8 cellular contexts compared by ENCODE assay signal in genomic region chr13:44142911-44143665, GRCh38.
DNase-seq lines count a peak whose midpoint lies in the region; ATAC-seq, FAIRE-seq and TF ChIP-seq lines count a peak whose summit lies in the region.

No MANE protein-coding gene starts in this region.

- WGBS in thymus: 95% methylated on average over 4 of the region's 4 CpGs

- ATAC-seq in activated CD8-positive, alpha-beta T cell treated with anti-CD3 and anti-CD28 coated beads for 36 hours: no peak
- no peak for ATAC-seq in activated CD8-positive, alpha-beta T cell treated with anti-CD3 and anti-CD28 coated beads, Interleukin-2, amount 10 ng/mL, durations not matched to agents 7 days and 5 days
- ATAC-seq in activated naive CD4-positive, alpha-beta T cell treated with anti-CD3 and anti-CD28 coated beads, Interleukin-2, amount 50 U/mL, for 72 hours: no peak
- ATAC-seq in GM18909 (IDR thresholded peaks at IDR 0.05; ENCODE audit: poor library complexity, unreplicated experiment) (no peak), HG03175 (IDR thresholded peaks at IDR 0.05; ENCODE audit: unreplicated experiment) (no peak)

- no peaks in the 10 kb centered on the region for H3K36me3 Mint-ChIP-seq in activated CD8-positive, alpha-beta T cell treated with anti-CD3 and anti-CD28 coated beads for 36 hours (ENCODE audit: low read depth)
- H3K36me3 Mint-ChIP-seq in activated CD8-positive, alpha-beta T cell treated with anti-CD3 and anti-CD28 coated beads, Interleukin-2, amount 10 ng/mL, durations not matched to agents 7 days and 5 days (ENCODE audit: low read depth): no peaks in the 10 kb centered on the region
- peaks cover 0 to 6% of the 10 kb centered on the region in 2 donors for H3K36me3 Mint-ChIP-seq in activated naive CD4-positive, alpha-beta T cell treated with anti-CD3 and anti-CD28 coated beads, Interleukin-2, amount 50 U/mL, for 72 hours

- no peak for DNase-seq in activated CD8-positive, alpha-beta T cell treated with anti-CD3 and anti-CD28 coated beads for 36 hours
- no peak for DNase-seq in activated CD8-positive, alpha-beta T cell treated with anti-CD3 and anti-CD28 coated beads, Interleukin-2, amount 10 ng/mL, durations not matched to agents 7 days and 5 days
- DNase-seq in activated naive CD4-positive, alpha-beta T cell treated with anti-CD3 and anti-CD28 coated beads, Interleukin-2, amount 50 U/mL, for 72 hours (ENCODE audit: low spot score in 2 of 2): no peak
- DNase-seq in kidney (no peak), GOT3 (lab: John Stamatoyannopoulos, UW) (no peak)

- no peaks in the 10 kb centered on the region for H3K27me3 ChIP-seq in thymus (ENCODE audit: control insufficient read depth, insufficient read depth)

- H3K9me3 ChIP-seq in kidney (ENCODE audit: control insufficient read depth in 1 of 2, low read length in 2 of 2) (no peaks in the 10 kb centered on the region), thymus (ENCODE audit: control insufficient read depth) (no peaks in the 10 kb centered on the region)

- H3K36me3 ChIP-seq in kidney (ENCODE audit: control insufficient read depth in 1 of 2, insufficient read depth in 2 of 2, low read length in 2 of 2): no peaks in the 10 kb centered on the region
- no peaks in the 10 kb centered on the region for H3K36me3 ChIP-seq in thymus (ENCODE audit: control insufficient read depth, insufficient read depth)

- TF ChIP-seq CTCF in activated CD8-positive, alpha-beta T cell treated with anti-CD3 and anti-CD28 coated beads for 36 hours (IDR thresholded peaks at IDR 0.05): no peak
- TF ChIP-seq CTCF in kidney (IDR thresholded peaks at IDR 0.05; ENCODE audit: borderline replicate concordance, extremely low read depth, insufficient read depth): no peak

- POLR2A ChIA-PET in activated CD8-positive, alpha-beta T cell treated with anti-CD3 and anti-CD28 coated beads for 36 hours (lab: Charles Lee): no interaction called here
- POLR2A ChIA-PET in activated CD8-positive, alpha-beta T cell treated with anti-CD3 and anti-CD28 coated beads, Interleukin-2, amount 10 ng/mL, durations not matched to agents 7 days and 5 days (lab: Charles Lee): no interaction called here

- CTCF ChIA-PET in activated CD8-positive, alpha-beta T cell treated with anti-CD3 and anti-CD28 coated beads for 36 hours (lab: Charles Lee): interaction anchor here (0.9 to 1.1 kb wide), 2 partner anchors 26 to 294 kb away, joined by 3 read pairs; no protein-coding TSS in a partner anchor
- CTCF ChIA-PET in activated CD8-positive, alpha-beta T cell treated with anti-CD3 and anti-CD28 coated beads, Interleukin-2, amount 10 ng/mL, durations not matched to agents 7 days and 5 days (lab: Charles Lee): interaction anchor here (1.0 to 1.2 kb wide), 2 partner anchors 49 to 235 kb away, joined by 3 to 4 read pairs; no protein-coding TSS in a partner anchor

- H3K4me1 ChIP-seq in kidney (ENCODE audit: control insufficient read depth in 1 of 2, insufficient read depth in 1 of 2, low read depth in 1 of 2, low read length in 2 of 2): peaks cover 7 to 9% of the 10 kb centered on the region in 2 donors
- peaks cover 5% of the 10 kb centered on the region for H3K4me1 ChIP-seq in thymus (ENCODE audit: control insufficient read depth, insufficient read depth, low read length)

- peak overlapping the region in 1 of 2 donors; percentile 98 for H3K9ac ChIP-seq in kidney (ENCODE audit: low read length in 2 of 2)

- intact Hi-C loops in activated CD8-positive, alpha-beta T cell treated with anti-CD3 and anti-CD28 coated beads for 36 hours (cut with micrococcal nuclease): loop anchor here (5.0 kb wide), 1 partner anchor 294 kb away; no protein-coding TSS in a partner anchor
- intact Hi-C loops in kidney (cut with DNase I): no loop called here

- H3K27ac ChIP-seq in kidney (ENCODE audit: low read depth in 2 of 2, low read length in 2 of 2): no peak overlapping the region
- H3K27ac ChIP-seq in thymus (ENCODE audit: low read depth): no peak overlapping the region

- FAIRE-seq in kidney (lab: Jason Lieb, UNC): no peak

- peaks cover 13% of the 10 kb centered on the region for H3K4me1 Mint-ChIP-seq in activated CD8-positive, alpha-beta T cell treated with anti-CD3 and anti-CD28 coated beads for 36 hours (ENCODE audit: low read depth)
- H3K4me1 Mint-ChIP-seq in activated CD8-positive, alpha-beta T cell treated with anti-CD3 and anti-CD28 coated beads, Interleukin-2, amount 10 ng/mL, durations not matched to agents 7 days and 5 days (ENCODE audit: low read depth): peaks cover 14% of the 10 kb centered on the region

- H3K27me3 Mint-ChIP-seq in activated CD8-positive, alpha-beta T cell treated with anti-CD3 and anti-CD28 coated beads for 36 hours: peaks cover 2% of the 10 kb centered on the region
- peaks cover 18% of the 10 kb centered on the region for H3K27me3 Mint-ChIP-seq in activated CD8-positive, alpha-beta T cell treated with anti-CD3 and anti-CD28 coated beads, Interleukin-2, amount 10 ng/mL, durations not matched to agents 7 days and 5 days (ENCODE audit: low read depth)

- H3K4me3 Mint-ChIP-seq in activated CD8-positive, alpha-beta T cell treated with anti-CD3 and anti-CD28 coated beads for 36 hours: peak overlapping the region; percentile 81
- H3K4me3 Mint-ChIP-seq in activated CD8-positive, alpha-beta T cell treated with anti-CD3 and anti-CD28 coated beads, Interleukin-2, amount 10 ng/mL, durations not matched to agents 7 days and 5 days: no peak overlapping the region

- H3K4me3 ChIP-seq in kidney (ENCODE audit: low read length in 2 of 2) (peak overlapping the region; percentile 87 to 96), thymus (ENCODE audit: low read length) (peak overlapping the region; percentile 48)

- H3K27ac Mint-ChIP-seq in activated CD8-positive, alpha-beta T cell treated with anti-CD3 and anti-CD28 coated beads for 36 hours: no peak overlapping the region
- H3K27ac Mint-ChIP-seq in activated CD8-positive, alpha-beta T cell treated with anti-CD3 and anti-CD28 coated beads, Interleukin-2, amount 10 ng/mL, durations not matched to agents 7 days and 5 days: no peak overlapping the region
- peak overlapping the region; percentile 96 for H3K27ac Mint-ChIP-seq in activated naive CD4-positive, alpha-beta T cell treated with anti-CD3 and anti-CD28 coated beads, Interleukin-2, amount 50 U/mL, for 72 hours

- H3K9me3 Mint-ChIP-seq in activated CD8-positive, alpha-beta T cell treated with anti-CD3 and anti-CD28 coated beads for 36 hours: no peaks in the 10 kb centered on the region
- no peaks in the 10 kb centered on the region for H3K9me3 Mint-ChIP-seq in activated CD8-positive, alpha-beta T cell treated with anti-CD3 and anti-CD28 coated beads, Interleukin-2, amount 10 ng/mL, durations not matched to agents 7 days and 5 days (ENCODE audit: insufficient read depth)
- no peaks in the 10 kb centered on the region for H3K9me3 Mint-ChIP-seq in activated naive CD4-positive, alpha-beta T cell treated with anti-CD3 and anti-CD28 coated beads, Interleukin-2, amount 50 U/mL, for 72 hours

Comparison
In these comparisons a context has a peak if more than half of its experiments do, and no peak if none do; other contexts are left out.
1. H3K27ac Mint-ChIP-seq: peak in activated naive CD4-positive, alpha-beta T cell treated with anti-CD3 and anti-CD28 coated beads, Interleukin-2, amount 50 U/mL, for 72 hours (2 of 2); none in activated CD8-positive, alpha-beta T cell treated with anti-CD3 and anti-CD28 coated beads for 36 hours (single experiment) and activated CD8-positive, alpha-beta T cell treated with anti-CD3 and anti-CD28 coated beads, Interleukin-2, amount 10 ng/mL, durations not matched to agents 7 days and 5 days (single experiment).